ENCODE assay signal across 1 cellular context in the genomic region with DNA sequence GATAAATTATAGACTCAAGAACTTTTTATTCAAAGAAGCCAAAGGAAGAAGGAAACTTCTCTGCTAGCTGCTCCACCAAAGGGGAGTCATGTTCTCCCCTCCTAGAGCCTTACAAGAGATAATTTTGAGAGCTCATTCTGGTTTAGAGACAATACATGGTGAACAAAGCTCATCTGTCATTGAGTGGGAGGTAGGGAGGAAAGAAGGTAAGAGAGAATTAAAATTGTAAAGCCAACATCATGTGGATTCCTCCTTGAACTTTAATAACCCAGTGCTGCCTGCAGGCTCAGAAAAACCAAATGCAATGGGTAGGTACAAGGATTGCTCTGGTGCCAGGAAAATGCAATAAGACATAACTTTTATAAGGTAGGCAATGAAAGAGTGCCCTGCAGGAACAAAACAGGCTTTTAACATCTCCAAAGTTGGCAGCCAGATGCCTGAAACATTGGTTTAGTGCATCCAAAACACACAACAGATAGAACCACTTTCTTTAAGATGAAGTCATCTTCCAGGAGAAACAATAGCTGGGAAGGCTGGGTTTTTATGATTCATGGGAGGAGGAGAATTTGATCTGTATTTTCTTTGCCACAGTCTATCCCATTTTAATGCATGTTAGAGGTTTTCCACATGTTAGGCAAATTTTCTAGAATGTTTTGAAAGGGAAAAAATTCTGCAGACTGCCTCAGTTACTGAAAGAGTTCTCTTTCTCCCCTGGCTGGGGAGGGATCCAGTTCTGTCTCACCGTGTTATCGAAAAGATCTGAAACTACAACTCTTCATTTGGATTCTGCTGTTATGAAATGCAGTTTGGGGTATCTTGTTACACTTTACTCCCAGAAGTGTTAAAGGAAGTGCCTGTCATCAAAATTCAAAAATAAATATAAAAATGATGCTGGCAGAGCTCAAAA.
A peak's percentile ranks its signal among the peaks of the same experiment; 100 is the strongest.
TF ChIP-seq lines count a peak whose summit lies in the region.

No MANE protein-coding gene starts in this region.

TF ChIP-seq in SK-N-SH, 30 proteins besides CTCF, POLR2A, EP300 and RAD21 (continued from another document):
- TF ChIP-seq SIN3A (IDR thresholded peaks at IDR 0.05; ENCODE audit: borderline replicate concordance, low read depth, low read length) (no peak), MXI1 (IDR thresholded peaks at IDR 0.05; ENCODE audit: low read depth, low read length) (no peak), NFIC (IDR thresholded peaks at IDR 0.05; ENCODE audit: borderline replicate concordance) (peak; percentile 40; the same call in 1 of the 2 replicates), RFX5 (IDR thresholded peaks at IDR 0.05; ENCODE audit: low read length) (no peak), TCF12 (IDR thresholded peaks at IDR 0.05) (peak; percentile 62), RXRA (IDR thresholded peaks at IDR 0.05; ENCODE audit: borderline replicate concordance, low read depth) (no peak), FOXJ3 (CRISPR knock-in tag; IDR thresholded peaks at IDR 0.05) (no peak), JUND (IDR thresholded peaks at IDR 0.05) (peak; percentile 44), MEF2A (IDR thresholded peaks at IDR 0.05; ENCODE audit: borderline replicate concordance, low read depth) (no peak), CHD2 (IDR thresholded peaks at IDR 0.05; ENCODE audit: low read length, partially characterized antibody) (no peak)
- TF ChIP-seq, protein P1, sequence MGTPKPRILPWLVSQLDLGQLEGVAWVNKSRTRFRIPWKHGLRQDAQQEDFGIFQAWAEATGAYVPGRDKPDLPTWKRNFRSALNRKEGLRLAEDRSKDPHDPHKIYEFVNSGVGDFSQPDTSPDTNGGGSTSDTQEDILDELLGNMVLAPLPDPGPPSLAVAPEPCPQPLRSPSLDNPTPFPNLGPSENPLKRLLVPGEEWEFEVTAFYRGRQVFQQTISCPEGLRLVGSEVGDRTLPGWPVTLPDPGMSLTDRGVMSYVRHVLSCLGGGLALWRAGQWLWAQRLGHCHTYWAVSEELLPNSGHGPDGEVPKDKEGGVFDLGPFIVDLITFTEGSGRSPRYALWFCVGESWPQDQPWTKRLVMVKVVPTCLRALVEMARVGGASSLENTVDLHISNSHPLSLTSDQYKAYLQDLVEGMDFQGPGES (IDR thresholded peaks at IDR 0.05; ENCODE audit: low read depth, low read length), result no peak
- TF ChIP-seq, protein P2, sequence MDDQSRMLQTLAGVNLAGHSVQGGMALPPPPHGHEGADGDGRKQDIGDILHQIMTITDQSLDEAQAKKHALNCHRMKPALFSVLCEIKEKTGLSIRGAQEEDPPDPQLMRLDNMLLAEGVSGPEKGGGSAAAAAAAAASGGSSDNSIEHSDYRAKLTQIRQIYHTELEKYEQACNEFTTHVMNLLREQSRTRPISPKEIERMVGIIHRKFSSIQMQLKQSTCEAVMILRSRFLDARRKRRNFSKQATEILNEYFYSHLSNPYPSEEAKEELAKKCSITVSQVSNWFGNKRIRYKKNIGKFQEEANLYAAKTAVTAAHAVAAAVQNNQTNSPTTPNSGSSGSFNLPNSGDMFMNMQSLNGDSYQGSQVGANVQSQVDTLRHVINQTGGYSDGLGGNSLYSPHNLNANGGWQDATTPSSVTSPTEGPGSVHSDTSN (IDR thresholded peaks at IDR 0.05), result no peak
- TF ChIP-seq, protein P3, sequence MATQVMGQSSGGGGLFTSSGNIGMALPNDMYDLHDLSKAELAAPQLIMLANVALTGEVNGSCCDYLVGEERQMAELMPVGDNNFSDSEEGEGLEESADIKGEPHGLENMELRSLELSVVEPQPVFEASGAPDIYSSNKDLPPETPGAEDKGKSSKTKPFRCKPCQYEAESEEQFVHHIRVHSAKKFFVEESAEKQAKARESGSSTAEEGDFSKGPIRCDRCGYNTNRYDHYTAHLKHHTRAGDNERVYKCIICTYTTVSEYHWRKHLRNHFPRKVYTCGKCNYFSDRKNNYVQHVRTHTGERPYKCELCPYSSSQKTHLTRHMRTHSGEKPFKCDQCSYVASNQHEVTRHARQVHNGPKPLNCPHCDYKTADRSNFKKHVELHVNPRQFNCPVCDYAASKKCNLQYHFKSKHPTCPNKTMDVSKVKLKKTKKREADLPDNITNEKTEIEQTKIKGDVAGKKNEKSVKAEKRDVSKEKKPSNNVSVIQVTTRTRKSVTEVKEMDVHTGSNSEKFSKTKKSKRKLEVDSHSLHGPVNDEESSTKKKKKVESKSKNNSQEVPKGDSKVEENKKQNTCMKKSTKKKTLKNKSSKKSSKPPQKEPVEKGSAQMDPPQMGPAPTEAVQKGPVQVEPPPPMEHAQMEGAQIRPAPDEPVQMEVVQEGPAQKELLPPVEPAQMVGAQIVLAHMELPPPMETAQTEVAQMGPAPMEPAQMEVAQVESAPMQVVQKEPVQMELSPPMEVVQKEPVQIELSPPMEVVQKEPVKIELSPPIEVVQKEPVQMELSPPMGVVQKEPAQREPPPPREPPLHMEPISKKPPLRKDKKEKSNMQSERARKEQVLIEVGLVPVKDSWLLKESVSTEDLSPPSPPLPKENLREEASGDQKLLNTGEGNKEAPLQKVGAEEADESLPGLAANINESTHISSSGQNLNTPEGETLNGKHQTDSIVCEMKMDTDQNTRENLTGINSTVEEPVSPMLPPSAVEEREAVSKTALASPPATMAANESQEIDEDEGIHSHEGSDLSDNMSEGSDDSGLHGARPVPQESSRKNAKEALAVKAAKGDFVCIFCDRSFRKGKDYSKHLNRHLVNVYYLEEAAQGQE (IDR thresholded peaks at IDR 0.05; ENCODE audit: low read depth, low read length), result no peak
- TF ChIP-seq, protein P4, sequence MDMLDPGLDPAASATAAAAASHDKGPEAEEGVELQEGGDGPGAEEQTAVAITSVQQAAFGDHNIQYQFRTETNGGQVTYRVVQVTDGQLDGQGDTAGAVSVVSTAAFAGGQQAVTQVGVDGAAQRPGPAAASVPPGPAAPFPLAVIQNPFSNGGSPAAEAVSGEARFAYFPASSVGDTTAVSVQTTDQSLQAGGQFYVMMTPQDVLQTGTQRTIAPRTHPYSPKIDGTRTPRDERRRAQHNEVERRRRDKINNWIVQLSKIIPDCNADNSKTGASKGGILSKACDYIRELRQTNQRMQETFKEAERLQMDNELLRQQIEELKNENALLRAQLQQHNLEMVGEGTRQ (IDR thresholded peaks at IDR 0.05; ENCODE audit: borderline replicate concordance, low read depth, low read length), result no peak
- TF ChIP-seq, protein P5, sequence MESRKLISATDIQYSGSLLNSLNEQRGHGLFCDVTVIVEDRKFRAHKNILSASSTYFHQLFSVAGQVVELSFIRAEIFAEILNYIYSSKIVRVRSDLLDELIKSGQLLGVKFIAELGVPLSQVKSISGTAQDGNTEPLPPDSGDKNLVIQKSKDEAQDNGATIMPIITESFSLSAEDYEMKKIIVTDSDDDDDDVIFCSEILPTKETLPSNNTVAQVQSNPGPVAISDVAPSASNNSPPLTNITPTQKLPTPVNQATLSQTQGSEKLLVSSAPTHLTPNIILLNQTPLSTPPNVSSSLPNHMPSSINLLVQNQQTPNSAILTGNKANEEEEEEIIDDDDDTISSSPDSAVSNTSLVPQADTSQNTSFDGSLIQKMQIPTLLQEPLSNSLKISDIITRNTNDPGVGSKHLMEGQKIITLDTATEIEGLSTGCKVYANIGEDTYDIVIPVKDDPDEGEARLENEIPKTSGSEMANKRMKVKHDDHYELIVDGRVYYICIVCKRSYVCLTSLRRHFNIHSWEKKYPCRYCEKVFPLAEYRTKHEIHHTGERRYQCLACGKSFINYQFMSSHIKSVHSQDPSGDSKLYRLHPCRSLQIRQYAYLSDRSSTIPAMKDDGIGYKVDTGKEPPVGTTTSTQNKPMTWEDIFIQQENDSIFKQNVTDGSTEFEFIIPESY (IDR thresholded peaks at IDR 0.05; ENCODE audit: borderline replicate concordance, low read depth), result no peak
- TF ChIP-seq, protein P6, sequence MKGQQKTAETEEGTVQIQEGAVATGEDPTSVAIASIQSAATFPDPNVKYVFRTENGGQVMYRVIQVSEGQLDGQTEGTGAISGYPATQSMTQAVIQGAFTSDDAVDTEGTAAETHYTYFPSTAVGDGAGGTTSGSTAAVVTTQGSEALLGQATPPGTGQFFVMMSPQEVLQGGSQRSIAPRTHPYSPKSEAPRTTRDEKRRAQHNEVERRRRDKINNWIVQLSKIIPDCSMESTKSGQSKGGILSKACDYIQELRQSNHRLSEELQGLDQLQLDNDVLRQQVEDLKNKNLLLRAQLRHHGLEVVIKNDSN (IDR thresholded peaks at IDR 0.05; ENCODE audit: borderline replicate concordance, low read depth), result no peak
